ENCODE assay signal across 12 cellular contexts in genomic region chr15:93152264-93152884, GRCh38.
DNase-seq lines count a peak whose midpoint lies in the region; ATAC-seq and TF ChIP-seq lines count a peak whose summit lies in the region.
"Had no signal": no experiment of that assay in that cellular context is flagged by ENCODE, and none has a peak within 500 bp of the region (broad histone marks: within the 10 kb centered on the region; RNA-seq: fewer than 3 reads in every experiment).

No MANE protein-coding gene starts in this region.

- intact Hi-C loops in left ventricle myocardium inferior (cut with micrococcal nuclease) = no loop called here

- ATAC-seq in stimulated activated effector memory CD8-positive, alpha-beta T cell treated with anti-CD3 and anti-CD28 coated beads, Interleukin-12 subunit alpha, Interleukin-12 subunit beta, amount 100 ng/mL, for 72 hours = peak; percentile 90
- no peak for ATAC-seq in HG02852 (IDR thresholded peaks at IDR 0.05; ENCODE audit: unreplicated experiment)
- ATAC-seq: GM12878 had no signal

- peaks cover 35% of the 10 kb centered on the region for H3K4me1 ChIP-seq in left ventricle myocardium inferior

- no peaks in the 10 kb centered on the region for H3K36me3 ChIP-seq in left ventricle myocardium inferior

- no peaks in the 10 kb centered on the region for H3K36me3 Mint-ChIP-seq in activated CD4-positive, alpha-beta memory T cell treated with anti-CD3 and anti-CD28 coated beads, Interleukin-2, amount 10 ng/mL, durations not matched to agents 7 days and 5 days (ENCODE audit: low read depth)
- no peaks in the 10 kb centered on the region for H3K36me3 Mint-ChIP-seq in stimulated activated effector memory CD8-positive, alpha-beta T cell treated with anti-CD3 and anti-CD28 coated beads, Interleukin-12 subunit alpha, Interleukin-12 subunit beta, amount 100 ng/mL, for 72 hours

- POLR2A ChIA-PET in activated CD4-positive, alpha-beta memory T cell treated with anti-CD3 and anti-CD28 coated beads, Interleukin-2, amount 10 ng/mL, durations not matched to agents 7 days and 5 days (lab: Charles Lee) = no interaction called here

- TF ChIP-seq CTCF in left ventricle myocardium inferior (IDR thresholded peaks at IDR 0.05; ENCODE audit: borderline replicate concordance) = no peak

- H3K9me3 Mint-ChIP-seq in activated CD4-positive, alpha-beta memory T cell treated with anti-CD3 and anti-CD28 coated beads, Interleukin-2, amount 10 ng/mL, durations not matched to agents 7 days and 5 days = peaks cover 2% of the 10 kb centered on the region
- H3K9me3 Mint-ChIP-seq in stimulated activated effector memory CD8-positive, alpha-beta T cell treated with anti-CD3 and anti-CD28 coated beads, Interleukin-12 subunit alpha, Interleukin-12 subunit beta, amount 100 ng/mL, for 72 hours = no peaks in the 10 kb centered on the region

- peak overlapping the region; percentile 61 for H3K27ac ChIP-seq in left ventricle myocardium inferior (replicated peaks)
- H3K27ac ChIP-seq: GM23248 had no signal

- peak overlapping the region; percentile 0 for H3K4me3 Mint-ChIP-seq in activated CD4-positive, alpha-beta memory T cell treated with anti-CD3 and anti-CD28 coated beads, Interleukin-2, amount 10 ng/mL, durations not matched to agents 7 days and 5 days
- peak overlapping the region; percentile 48 for H3K4me3 Mint-ChIP-seq in stimulated activated effector memory CD8-positive, alpha-beta T cell treated with anti-CD3 and anti-CD28 coated beads, Interleukin-12 subunit alpha, Interleukin-12 subunit beta, amount 100 ng/mL, for 72 hours

- CTCF ChIA-PET in activated CD4-positive, alpha-beta memory T cell treated with anti-CD3 and anti-CD28 coated beads, Interleukin-2, amount 10 ng/mL, durations not matched to agents 7 days and 5 days (lab: Charles Lee) = interaction anchor here (0.7 to 2.1 kb wide), 5 partner anchors 11 to 356 kb away, joined by 3 to 11 read pairs (median 3); partner anchors contain the start of gene RGMA

- no peak overlapping the region for H3K4me3 ChIP-seq in left ventricle myocardium inferior
- H3K4me3 ChIP-seq: GM12878, GM23248 had no signal

- H3K9me3 ChIP-seq in left ventricle myocardium inferior (replicated peaks) = peaks cover 15% of the 10 kb centered on the region

- peaks cover 20% of the 10 kb centered on the region for H3K4me1 Mint-ChIP-seq in activated CD4-positive, alpha-beta memory T cell treated with anti-CD3 and anti-CD28 coated beads, Interleukin-2, amount 10 ng/mL, durations not matched to agents 7 days and 5 days
- H3K4me1 Mint-ChIP-seq in stimulated activated effector memory CD8-positive, alpha-beta T cell treated with anti-CD3 and anti-CD28 coated beads, Interleukin-12 subunit alpha, Interleukin-12 subunit beta, amount 100 ng/mL, for 72 hours = peaks cover 30% of the 10 kb centered on the region

- no peaks in the 10 kb centered on the region for H3K27me3 ChIP-seq in left ventricle myocardium inferior (ENCODE audit: low read depth)

- DNase-seq in activated naive CD4-positive, alpha-beta T cell treated with Interleukin-2 at 50 U/mL for 16 hours = peak; percentile 19
- DNase-seq in activated naive CD4-positive, alpha-beta T cell treated with anti-CD3 and anti-CD28 coated beads, Interleukin-2, amount 50 U/mL, for 16 hours = no peak
- DNase-seq in activated CD4-positive, alpha-beta memory T cell treated with anti-CD3 and anti-CD28 coated beads, Interleukin-2, amount 10 ng/mL, durations not matched to agents 7 days and 5 days = peak; percentile 70
- DNase-seq in left ventricle myocardium inferior (no peak), NCI-H2081 treated with DMSO at 0.1 percent for 48 hours (lab: John Stamatoyannopoulos, UW) (no peak)
- DNase-seq in stimulated activated effector memory CD8-positive, alpha-beta T cell treated with anti-CD3 and anti-CD28 coated beads, Interleukin-12 subunit alpha, Interleukin-12 subunit beta, amount 100 ng/mL, for 72 hours (ENCODE audit: low spot score in 2 of 2) = peak; percentile 9 to 51
- DNase-seq in effector CD8-positive, alpha-beta T cell (lab: John Stamatoyannopoulos, UW) = no peak
- DNase-seq: DMS53, GM23248, NCI-H2227 treated with DMSO at 0.1 percent for 48 hours had no signal

- peaks cover 15% of the 10 kb centered on the region for H3K27me3 Mint-ChIP-seq in activated CD4-positive, alpha-beta memory T cell treated with anti-CD3 and anti-CD28 coated beads, Interleukin-2, amount 10 ng/mL, durations not matched to agents 7 days and 5 days

- H3K27ac Mint-ChIP-seq in activated CD4-positive, alpha-beta memory T cell treated with anti-CD3 and anti-CD28 coated beads, Interleukin-2, amount 10 ng/mL, durations not matched to agents 7 days and 5 days = peak overlapping the region; percentile 7
- no peak overlapping the region for H3K27ac Mint-ChIP-seq in stimulated activated effector memory CD8-positive, alpha-beta T cell treated with anti-CD3 and anti-CD28 coated beads, Interleukin-12 subunit alpha, Interleukin-12 subunit beta, amount 100 ng/mL, for 72 hours

Comparison
In these comparisons a context has a peak if more than half of its experiments do, and no peak if none do; other contexts are left out.
1. DNase-seq: peak in activated naive CD4-positive, alpha-beta T cell treated with Interleukin-2 at 50 U/mL for 16 hours (single experiment), activated CD4-positive, alpha-beta memory T cell treated with anti-CD3 and anti-CD28 coated beads, Interleukin-2, amount 10 ng/mL, durations not matched to agents 7 days and 5 days (single experiment) and stimulated activated effector memory CD8-positive, alpha-beta T cell treated with anti-CD3 and anti-CD28 coated beads, Interleukin-12 subunit alpha, Interleukin-12 subunit beta, amount 100 ng/mL, for 72 hours (2 of 2); none in activated naive CD4-positive, alpha-beta T cell treated with anti-CD3 and anti-CD28 coated beads, Interleukin-2, amount 50 U/mL, for 16 hours (single experiment), left ventricle myocardium inferior (single experiment), effector CD8-positive, alpha-beta T cell (single experiment) and NCI-H2081 treated with DMSO at 0.1 percent for 48 hours (single experiment).